ENCODE assay signal across 18 cellular contexts in the genomic region with DNA sequence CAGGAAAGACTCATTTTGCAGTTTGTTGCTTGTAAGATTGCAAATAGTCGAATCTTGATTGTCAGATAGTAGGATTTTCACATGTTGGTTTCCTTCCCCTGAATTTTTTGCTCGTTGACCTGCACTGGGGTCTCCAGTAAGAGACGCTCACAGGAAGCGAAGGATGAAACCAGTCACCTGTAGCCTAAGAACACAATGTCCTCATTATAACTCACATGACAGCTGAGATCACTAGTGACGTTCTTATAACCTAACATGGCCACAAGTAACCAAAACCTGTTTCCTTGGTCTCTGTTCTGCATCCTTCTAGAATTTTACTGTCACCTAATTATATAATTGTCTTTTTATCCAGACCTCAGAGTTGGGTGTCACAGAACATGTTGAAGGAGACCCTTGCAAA.
"Had no signal": no experiment of that assay in that cellular context is flagged by ENCODE, and none has a peak within 500 bp of the region (broad histone marks: within the 10 kb centered on the region; RNA-seq: fewer than 3 reads in every experiment).

No MANE protein-coding gene starts in this region.

- H3K27me3 Mint-ChIP-seq: activated CD8-positive, alpha-beta T cell treated with anti-CD3 and anti-CD28 coated beads for 36 hours; progenitor cell of endocrine pancreas; T-cell had no signal

- H3K4me3 ChIP-seq: coronary artery, gastrocnemius medialis, sigmoid colon, testis had no signal

- ATAC-seq: activated naive CD8-positive, alpha-beta T cell treated with anti-CD3 and anti-CD28 coated beads, Interleukin-2, amount 50 U/mL, for 24 hours; T-cell had no signal

- H3K27ac ChIP-seq: coronary artery, testis, VCaP had no signal

- H3K27me3 ChIP-seq: gastrocnemius medialis, sigmoid colon, testis had no signal

- H3K36me3 Mint-ChIP-seq: T-cell had no signal

- H3K4me3 Mint-ChIP-seq: activated CD8-positive, alpha-beta T cell treated with anti-CD3 and anti-CD28 coated beads for 36 hours; activated naive CD8-positive, alpha-beta T cell treated with anti-CD3 and anti-CD28 coated beads, Interleukin-2, amount 50 U/mL, for 24 hours; activated T-helper 1 cell treated with anti-CD3 and anti-CD28 coated beads, Interleukin-12 subunit alpha, Interleukin-12 subunit beta, Interleukin-2, Interleukin-4 antibody, amounts not matched to agents 30 ng/mL and 10 ng/mL and 1 ng/mL, durations not matched to agents 14 hours and 24 hours and 36 hours; T-cell had no signal

- DNase-seq: activated CD4-positive, alpha-beta T cell treated with anti-CD3 and anti-CD28 coated beads for 4 hours; activated CD8-positive, alpha-beta memory T cell treated with anti-CD3 and anti-CD28 coated beads, Interleukin-2, amount 50 U/mL, for 48 hours; activated CD8-positive, alpha-beta T cell treated with anti-CD3 and anti-CD28 coated beads for 36 hours; activated naive CD4-positive, alpha-beta T cell treated with Interleukin-2 at 50 U/mL for 16 hours; activated naive CD8-positive, alpha-beta T cell treated with anti-CD3 and anti-CD28 coated beads, Interleukin-2, amount 50 U/mL, for 24 hours; caudate nucleus; effector CD4-positive, alpha-beta T cell; gastrocnemius medialis; kidney; sigmoid colon; stimulated activated CD4-positive, alpha-beta T cell treated with anti-CD3 and anti-CD28 coated beads, Interleukin-2, amount 100 ng/mL, for 48 hours; stimulated activated naive CD8-positive, alpha-beta T cell treated with anti-CD3 and anti-CD28 coated beads, Interleukin-15, Interleukin-2, amounts not matched to agents 100 U/mL and 50 U/mL, for 24 hours; T-cell; testis had no signal

- H3K9me3 ChIP-seq: gastrocnemius medialis, sigmoid colon, testis had no signal

- H3K27ac Mint-ChIP-seq: activated CD8-positive, alpha-beta T cell treated with anti-CD3 and anti-CD28 coated beads for 36 hours; activated naive CD8-positive, alpha-beta T cell treated with anti-CD3 and anti-CD28 coated beads, Interleukin-2, amount 50 U/mL, for 24 hours; activated T-helper 1 cell treated with anti-CD3 and anti-CD28 coated beads, Interleukin-12 subunit alpha, Interleukin-12 subunit beta, Interleukin-2, Interleukin-4 antibody, amounts not matched to agents 30 ng/mL and 10 ng/mL and 1 ng/mL, durations not matched to agents 14 hours and 24 hours and 36 hours; progenitor cell of endocrine pancreas had no signal
